ENCODE assay signal across 28 cellular contexts in genomic region chr11:98456281-98456680, GRCh38.
"Had no signal": no experiment of that assay in that cellular context is flagged by ENCODE, and none has a peak within 500 bp of the region (broad histone marks: within the 10 kb centered on the region; RNA-seq: fewer than 3 reads in every experiment).

No MANE protein-coding gene starts in this region.

- H3K27me3 ChIP-seq: adrenal gland, body of pancreas, cardiac muscle cell, colonic mucosa had no signal

- H3K27me3 Mint-ChIP-seq: activated B cell treated with CpG ODN at 0.5 μM for 24 hours; activated CD8-positive, alpha-beta T cell treated with anti-CD3 and anti-CD28 coated beads for 36 hours; activated naive CD4-positive, alpha-beta T cell treated with anti-CD3 and anti-CD28 coated beads, Interleukin-2, amount 50 U/mL, for 24 hours; activated naive CD8-positive, alpha-beta T cell treated with anti-CD3 and anti-CD28 coated beads for 36 hours; activated naive CD8-positive, alpha-beta T cell treated with anti-CD3 and anti-CD28 coated beads, Interleukin-2, amount 50 U/mL, for 24 hours; activated T-helper 17 cell treated with anti-CD3 and anti-CD28 coated beads, Interleukin-2, amount 50 U/mL, for 72 hours had no signal

- H3K4me1 Mint-ChIP-seq: activated B cell treated with CpG ODN at 0.5 μM for 24 hours; activated naive CD4-positive, alpha-beta T cell treated with anti-CD3 and anti-CD28 coated beads, Interleukin-2, amount 50 U/mL, for 24 hours; activated naive CD8-positive, alpha-beta T cell treated with anti-CD3 and anti-CD28 coated beads for 36 hours; activated naive CD8-positive, alpha-beta T cell treated with anti-CD3 and anti-CD28 coated beads, Interleukin-2, amount 50 U/mL, for 24 hours; activated T-helper 17 cell treated with anti-CD3 and anti-CD28 coated beads, Interleukin-2, amount 50 U/mL, for 72 hours had no signal

- H3K4me1 ChIP-seq: adrenal gland, body of pancreas, colonic mucosa had no signal

- H3K27ac Mint-ChIP-seq: activated B cell treated with CpG ODN at 0.5 μM for 24 hours; activated CD8-positive, alpha-beta T cell treated with anti-CD3 and anti-CD28 coated beads for 36 hours; activated naive CD4-positive, alpha-beta T cell treated with anti-CD3 and anti-CD28 coated beads for 36 hours; activated naive CD4-positive, alpha-beta T cell treated with anti-CD3 and anti-CD28 coated beads, Interleukin-2, amount 50 U/mL, for 24 hours; activated naive CD8-positive, alpha-beta T cell treated with anti-CD3 and anti-CD28 coated beads for 36 hours; activated naive CD8-positive, alpha-beta T cell treated with anti-CD3 and anti-CD28 coated beads, Interleukin-2, amount 50 U/mL, for 24 hours; activated T-helper 17 cell treated with anti-CD3 and anti-CD28 coated beads, Interleukin-2, amount 50 U/mL, for 72 hours had no signal

- ATAC-seq: activated CD4-positive, CD25-positive, alpha-beta regulatory T cell treated with anti-CD3 and anti-CD28 coated beads, Interleukin-2, amount 50 U/mL, for 24 hours; activated CD8-positive, alpha-beta T cell treated with anti-CD3 and anti-CD28 coated beads for 36 hours; activated naive CD8-positive, alpha-beta T cell treated with anti-CD3 and anti-CD28 coated beads, Interleukin-2, amount 50 U/mL, for 24 hours; activated T-cell treated with anti-CD3 and anti-CD28 coated beads, Interleukin-2, amount 50 U/mL, for 4 hours; activated T-helper 17 cell treated with anti-CD3 and anti-CD28 coated beads, Interleukin-2, amount 50 U/mL, for 72 hours; body of pancreas; esophagus mucosa had no signal

- FAIRE-seq: frontal cortex had no signal

- H3K36me3 Mint-ChIP-seq: activated naive CD4-positive, alpha-beta T cell treated with anti-CD3 and anti-CD28 coated beads, Interleukin-2, amount 50 U/mL, for 24 hours; activated naive CD8-positive, alpha-beta T cell treated with anti-CD3 and anti-CD28 coated beads for 36 hours had no signal

- H3K36me3 ChIP-seq: adrenal gland, cardiac muscle cell, colonic mucosa had no signal

- DNase-seq: activated B cell treated with CpG ODN at 0.5 μM for 24 hours; activated CD4-positive, alpha-beta T cell treated with anti-CD3 and anti-CD28 coated beads for 48 hours; activated CD4-positive, alpha-beta T cell treated with anti-CD3 and anti-CD28 coated beads, Interleukin-2, amount 50 U/mL, for 1 hour; activated CD4-positive, alpha-beta T cell treated with anti-CD3 and anti-CD28 coated beads, Interleukin-2, amount 50 U/mL, for 48 hours; activated CD8-positive, alpha-beta memory T cell treated with anti-CD3 and anti-CD28 coated beads for 24 hours; activated CD8-positive, alpha-beta T cell treated with anti-CD3 and anti-CD28 coated beads for 36 hours; activated effector memory CD4-positive, alpha-beta T cell treated with Interleukin-2 at 50 U/mL for 16 hours; activated naive CD4-positive, alpha-beta T cell treated with anti-CD3 and anti-CD28 coated beads for 36 hours; activated naive CD8-positive, alpha-beta T cell treated with anti-CD3 and anti-CD28 coated beads for 36 hours; activated naive CD8-positive, alpha-beta T cell treated with anti-CD3 and anti-CD28 coated beads, Interleukin-2, amount 50 U/mL, for 24 hours; activated T-cell treated with anti-CD3 and anti-CD28 coated beads, Interleukin-2, amount 50 U/mL, for 4 hours; adrenal gland; amygdala; aorta; body of pancreas; central memory CD4-positive, alpha-beta T cell; cerebellar nuclear complex; colonic mucosa; effector CD8-positive, alpha-beta T cell; foreskin fibroblast; head of caudate nucleus; T-helper 2 cell had no signal

- H3K4me3 ChIP-seq: adrenal gland, body of pancreas, cardiac muscle cell, colonic mucosa had no signal

- H3K4me3 Mint-ChIP-seq: activated B cell treated with CpG ODN at 0.5 μM for 24 hours; activated CD8-positive, alpha-beta T cell treated with anti-CD3 and anti-CD28 coated beads for 36 hours; activated naive CD4-positive, alpha-beta T cell treated with anti-CD3 and anti-CD28 coated beads for 36 hours; activated naive CD4-positive, alpha-beta T cell treated with anti-CD3 and anti-CD28 coated beads, Interleukin-2, amount 50 U/mL, for 24 hours; activated naive CD8-positive, alpha-beta T cell treated with anti-CD3 and anti-CD28 coated beads for 36 hours; activated naive CD8-positive, alpha-beta T cell treated with anti-CD3 and anti-CD28 coated beads, Interleukin-2, amount 50 U/mL, for 24 hours; activated T-cell treated with anti-CD3 and anti-CD28 coated beads, Interleukin-2, amount 50 U/mL, for 4 hours; activated T-helper 17 cell treated with anti-CD3 and anti-CD28 coated beads, Interleukin-2, amount 50 U/mL, for 72 hours had no signal

- H3K9me3 Mint-ChIP-seq: activated B cell treated with CpG ODN at 0.5 μM for 24 hours had no signal

- H3K9me3 ChIP-seq: adrenal gland, body of pancreas, colonic mucosa had no signal

- H3K27ac ChIP-seq: adrenal gland, body of pancreas, cardiac muscle cell, colonic mucosa had no signal
